ENCODE assay signal across 11 cellular contexts in the genomic region with DNA sequence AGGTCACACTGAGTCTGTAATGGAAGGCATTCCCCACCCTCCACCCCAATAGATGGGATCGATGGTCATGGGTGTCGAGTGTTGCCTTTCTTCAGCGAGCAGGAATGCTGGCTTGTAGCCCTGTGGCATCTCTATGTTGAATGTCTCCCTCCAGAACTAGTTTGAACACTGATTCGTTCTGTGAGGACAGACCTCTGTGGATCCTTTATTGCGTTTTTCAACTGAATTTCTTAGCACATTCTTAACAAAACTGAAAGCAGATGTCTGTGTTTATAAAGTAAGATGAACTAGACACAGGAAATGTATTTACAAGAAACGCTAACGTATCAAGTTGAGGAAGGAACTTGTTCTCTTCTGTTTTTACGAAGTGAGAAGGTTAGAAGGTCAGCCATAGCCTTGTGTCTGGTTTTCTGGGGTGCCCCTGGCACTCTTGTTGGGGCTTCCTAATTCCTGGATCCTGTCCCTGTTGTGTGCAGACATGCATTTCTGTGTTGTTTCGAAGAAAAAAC. TPM values are rescaled to one million over a fixed set of nuclear protein-coding genes. Genes with fewer than 3 reads are reported as not detected.
DNase-seq lines count a peak whose midpoint lies in the region; ATAC-seq and TF ChIP-seq lines count a peak whose summit lies in the region.
"Had no signal": no experiment of that assay in that cellular context is flagged by ENCODE, and none has a peak within 500 bp of the region (broad histone marks: within the 10 kb centered on the region; RNA-seq: fewer than 3 reads in every experiment).

No MANE protein-coding gene starts in this region.

- H3K4me1 ChIP-seq in SK-N-SH (ENCODE audit: control insufficient read depth in 1 of 2, insufficient read depth in 2 of 2, low read depth in 1 of 2, low read length in 1 of 2) (no peaks in the 10 kb centered on the region; a peak in 1 of 4 replicates), colonic mucosa (no peaks in the 10 kb centered on the region), gastroesophageal sphincter (no peaks in the 10 kb centered on the region)
- H3K4me1 ChIP-seq: A549, psoas muscle had no signal

- no peak for TF ChIP-seq CTCF in SK-N-SH (IDR thresholded peaks at IDR 0.05)
- TF ChIP-seq CTCF in colonic mucosa (IDR thresholded peaks at IDR 0.05), result no peak
- no peak for TF ChIP-seq CTCF in gastroesophageal sphincter (IDR thresholded peaks at IDR 0.05)

- ATAC-seq in SK-N-SH treated with all-trans-retinoic acid at 6 μM for 48 hours, result peak; percentile 44
- ATAC-seq in gastroesophageal sphincter, result no peak
- no peak for ATAC-seq in GM18502 (IDR thresholded peaks at IDR 0.05; ENCODE audit: poor library complexity, unreplicated experiment)
- ATAC-seq: A549, psoas muscle had no signal

- no peak overlapping the region for H3K4me3 ChIP-seq in SK-N-SH (ENCODE audit: low read depth in 2 of 2, low read length in 1 of 2)
- H3K4me3 ChIP-seq in colonic mucosa, result no peak overlapping the region
- H3K4me3 ChIP-seq in skeletal muscle cell (ENCODE audit: low read depth, low read length), result peak overlapping the region; percentile 13
- H3K4me3 ChIP-seq in gastroesophageal sphincter, result no peak overlapping the region
- H3K4me3 ChIP-seq: A549, psoas muscle had no signal

- no peak for TF ChIP-seq POLR2A in gastroesophageal sphincter (IDR thresholded peaks at IDR 0.05)

- TF ChIP-seq RAD21 in SK-N-SH (IDR thresholded peaks at IDR 0.05; ENCODE audit: low read length), result no peak

- no peak overlapping the region for H3K9ac ChIP-seq in SK-N-SH
- no peak overlapping the region for H3K9ac ChIP-seq in colonic mucosa (ENCODE audit: low read depth in 2 of 2, low read length in 2 of 2)

- H4K20me1 ChIP-seq in SK-N-SH (ENCODE audit: insufficient read depth), result no peaks in the 10 kb centered on the region

- POLR2A ChIA-PET in SK-N-SH (lab: Yijun Ruan, JAX), result no interaction called here

- no peaks in the 10 kb centered on the region for H3K9me2 ChIP-seq in SK-N-SH

- no peak overlapping the region for H3K4me2 ChIP-seq in SK-N-SH
- H3K4me2 ChIP-seq: A549 had no signal

- DNase-seq in SK-N-SH (no peak), colonic mucosa (no peak), skeletal muscle cell (ENCODE audit: low read depth) (no peak), cerebellum (ENCODE audit: low spot score) (no peak)
- DNase-seq: NCI-H1105 treated with DMSO at 0.1 percent for 48 hours, psoas muscle had no signal

- H3K27ac ChIP-seq in SK-N-SH (ENCODE audit: low read depth in 2 of 2, low read length in 1 of 2) (peak overlapping the region in 1 of 2 experiments; percentile 5; a peak in 1 of 4 replicates), KOPT-K1 (ENCODE audit: low read depth, low read length, poor library complexity, severe bottlenecking) (peak overlapping the region; percentile 33), colonic mucosa (peak overlapping the region; percentile 55), gastroesophageal sphincter (no peak overlapping the region)
- H3K27ac ChIP-seq: A549, psoas muscle had no signal

- H3K27me3 ChIP-seq in SK-N-SH (ENCODE audit: insufficient read depth) (no peaks in the 10 kb centered on the region), colonic mucosa (no peaks in the 10 kb centered on the region), gastroesophageal sphincter (peaks cover under 1% of the 10 kb centered on the region)

- H3K36me3 ChIP-seq in SK-N-SH (replicated peaks in 1 of 2; ENCODE audit: control insufficient read depth in 1 of 2, insufficient read depth in 2 of 2, low read length in 1 of 2), result no peaks in the 10 kb centered on the region
- H3K36me3 ChIP-seq in KOPT-K1 (ENCODE audit: insufficient read depth, low read length), result no peaks in the 10 kb centered on the region
- H3K36me3 ChIP-seq in colonic mucosa, result no peaks in the 10 kb centered on the region
- H3K36me3 ChIP-seq in gastroesophageal sphincter, result no peaks in the 10 kb centered on the region

- H3K9me3 ChIP-seq in SK-N-SH, result no peaks in the 10 kb centered on the region
- no peaks in the 10 kb centered on the region for H3K9me3 ChIP-seq in KOPT-K1 (ENCODE audit: insufficient read depth, low read length, poor library complexity, severe bottlenecking)
- H3K9me3 ChIP-seq in colonic mucosa, result no peaks in the 10 kb centered on the region
- H3K9me3 ChIP-seq in gastroesophageal sphincter, result no peaks in the 10 kb centered on the region
- H3K9me3 ChIP-seq: A549, psoas muscle had no signal

- H2AFZ ChIP-seq in SK-N-SH (ENCODE audit: low read depth), result no peak overlapping the region

- CTCF ChIA-PET in SK-N-SH (lab: Yijun Ruan, JAX), result interaction anchor here (1.1 to 1.6 kb wide), 2 partner anchors 15 to 22 kb away, joined by 3 to 8 read pairs; no protein-coding TSS in a partner anchor

- no peaks in the 10 kb centered on the region for H3K79me2 ChIP-seq in SK-N-SH (ENCODE audit: insufficient read depth)

- TF ChIP-seq EP300 in SK-N-SH (IDR thresholded peaks at IDR 0.05; ENCODE audit: borderline replicate concordance in 1 of 2, low read depth in 1 of 2, low read length in 1 of 2), result no peak
- no peak for TF ChIP-seq EP300 in gastroesophageal sphincter (IDR thresholded peaks at IDR 0.05)

- 61% methylated on average over 7 of the region's 9 CpGs for WGBS in SK-N-SH (ENCODE audit: low lambda C conversion rate)
- WGBS in gastroesophageal sphincter (ENCODE audit: low coverage in 1 of 2), 2 donors, result 34% methylated on average over 7 to 8 of the region's 9 CpGs

- intact Hi-C loops in colonic mucosa (cut with DNase I), result no loop called here

- peaks cover 9% of the 10 kb centered on the region for H3F3A ChIP-seq in SK-N-SH (replicated peaks; ENCODE audit: insufficient read depth)

TF ChIP-seq in SK-N-SH treated with all-trans-retinoic acid at 6 μM for 48 hours, 23 proteins besides CTCF, POLR2A, EP300 and RAD21 (continues in another document):
- TF ChIP-seq TSHZ2 (CRISPR knock-in tag; IDR thresholded peaks at IDR 0.05) (no peak), TCF4 (CRISPR knock-in tag; IDR thresholded peaks at IDR 0.05; ENCODE audit: borderline replicate concordance) (no peak), ZNF8 (CRISPR knock-in tag; IDR thresholded peaks at IDR 0.05) (no peak), OSR1 (CRISPR knock-in tag; IDR thresholded peaks at IDR 0.05) (no peak), ZFP3 (CRISPR knock-in tag; IDR thresholded peaks at IDR 0.05) (no peak), ZFP30 (CRISPR knock-in tag; IDR thresholded peaks at IDR 0.05) (no peak), GLIS3 (CRISPR knock-in tag; IDR thresholded peaks at IDR 0.05) (no peak)

TF ChIP-seq in SK-N-SH, 30 proteins besides CTCF, POLR2A, EP300 and RAD21:
- no peak for TF ChIP-seq SIN3A (IDR thresholded peaks at IDR 0.05; ENCODE audit: borderline replicate concordance, low read depth, low read length)
- TF ChIP-seq, protein P1, sequence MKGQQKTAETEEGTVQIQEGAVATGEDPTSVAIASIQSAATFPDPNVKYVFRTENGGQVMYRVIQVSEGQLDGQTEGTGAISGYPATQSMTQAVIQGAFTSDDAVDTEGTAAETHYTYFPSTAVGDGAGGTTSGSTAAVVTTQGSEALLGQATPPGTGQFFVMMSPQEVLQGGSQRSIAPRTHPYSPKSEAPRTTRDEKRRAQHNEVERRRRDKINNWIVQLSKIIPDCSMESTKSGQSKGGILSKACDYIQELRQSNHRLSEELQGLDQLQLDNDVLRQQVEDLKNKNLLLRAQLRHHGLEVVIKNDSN (IDR thresholded peaks at IDR 0.05; ENCODE audit: borderline replicate concordance, low read depth), result no peak
- no peak for TF ChIP-seq RXRA (IDR thresholded peaks at IDR 0.05; ENCODE audit: borderline replicate concordance, low read depth)
- TF ChIP-seq RCOR1 (IDR thresholded peaks at IDR 0.05; ENCODE audit: low read length), result no peak
- no peak for TF ChIP-seq JUND (IDR thresholded peaks at IDR 0.05)
- TF ChIP-seq, protein P2, sequence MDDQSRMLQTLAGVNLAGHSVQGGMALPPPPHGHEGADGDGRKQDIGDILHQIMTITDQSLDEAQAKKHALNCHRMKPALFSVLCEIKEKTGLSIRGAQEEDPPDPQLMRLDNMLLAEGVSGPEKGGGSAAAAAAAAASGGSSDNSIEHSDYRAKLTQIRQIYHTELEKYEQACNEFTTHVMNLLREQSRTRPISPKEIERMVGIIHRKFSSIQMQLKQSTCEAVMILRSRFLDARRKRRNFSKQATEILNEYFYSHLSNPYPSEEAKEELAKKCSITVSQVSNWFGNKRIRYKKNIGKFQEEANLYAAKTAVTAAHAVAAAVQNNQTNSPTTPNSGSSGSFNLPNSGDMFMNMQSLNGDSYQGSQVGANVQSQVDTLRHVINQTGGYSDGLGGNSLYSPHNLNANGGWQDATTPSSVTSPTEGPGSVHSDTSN (IDR thresholded peaks at IDR 0.05), result no peak

RNA-seq across cellular contexts. Expression of gene TM9SF2, which starts 36.8 kb away (rescaled TPM):
- polyA plus RNA-seq in SK-N-SH (2012; rRNA removed), result 49.8 and 69.8 TPM in 2 replicates
- 72.1 and 72.2 TPM in 2 replicates for polyA plus RNA-seq in SK-N-SH (2012; cell fraction: cytosol; rRNA removed)
- 17.5 and 47.6 TPM in 2 replicates for polyA plus RNA-seq in SK-N-SH (2012; cell fraction: nucleus; rRNA removed)
- total RNA-seq in colonic mucosa (100 to 1,000 TPM; 205 to 220 TPM), cerebellum (85.4 TPM), gastroesophageal sphincter (100 to 1,000 TPM in 1 of 4 donors, 10 to 100 TPM in 3; 63.9 to 114 (median 71.7) TPM)

Comparison
In these comparisons a context has a peak if more than half of its experiments do, and no peak if none do; other contexts are left out.
1. H3K27ac ChIP-seq: peak in KOPT-K1 (single experiment) and colonic mucosa (single experiment); none in gastroesophageal sphincter (0 of 4).